In the genomic region with DNA sequence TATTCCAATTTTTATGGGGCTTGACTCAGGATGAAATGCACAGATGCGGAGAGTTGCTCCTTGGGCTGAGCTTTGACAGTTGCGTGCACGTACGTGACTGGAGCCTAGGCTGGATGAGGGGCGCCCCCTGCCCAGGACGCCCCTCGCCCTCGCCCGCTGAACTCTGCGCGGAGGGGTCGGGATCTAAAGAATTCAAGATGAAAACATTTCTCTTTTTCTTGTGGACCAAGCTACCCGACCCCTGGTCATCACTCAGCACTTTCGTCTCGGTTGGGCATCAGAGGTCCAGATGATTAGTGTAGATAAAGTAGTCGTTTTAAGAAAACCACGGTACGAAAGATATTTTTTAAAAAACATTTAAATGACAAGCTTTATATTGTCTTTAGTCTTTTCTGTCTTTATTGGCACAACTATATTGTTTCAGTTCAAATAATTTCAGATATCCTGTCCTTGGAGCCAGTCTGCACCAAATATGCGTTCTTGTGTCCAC, we compare ENCODE assay signal across 8 cellular contexts. TPM values are rescaled to one million over a fixed set of nuclear protein-coding genes. Genes with fewer than 3 reads are reported as not detected.
DNase-seq lines count a peak whose midpoint lies in the region; ATAC-seq and TF ChIP-seq lines count a peak whose summit lies in the region.

No MANE protein-coding gene starts in this region.

- POLR2A ChIA-PET in naive thymus-derived CD8-positive, alpha-beta T cell (lab: Charles Lee): interaction anchor here (0.6 to 1.7 kb wide), 8 partner anchors 20 to 300 kb away, joined by 3 to 8 read pairs (median 4); partner anchors contain the start of genes DZANK1, POLR3F, SEC23B and SMIM26

- peak overlapping the region; percentile 88 to 97 (median 94) for H3K27ac Mint-ChIP-seq in naive thymus-derived CD8-positive, alpha-beta T cell

- no peaks in the 10 kb centered on the region for H3K36me3 Mint-ChIP-seq in naive thymus-derived CD8-positive, alpha-beta T cell

- H3K27ac ChIP-seq in dorsolateral prefrontal cortex: peak overlapping the region in 53 of 59 donors; percentile 42 to 93 (median 80)

- peak in 1 of 56 donors; percentile 9 for TF ChIP-seq CTCF in dorsolateral prefrontal cortex (IDR thresholded peaks at IDR 0.05 in 54 of 56, conservative IDR thresholded peaks at IDR 0.05 in 2 of 56; ENCODE audit: low read depth in 1 of 56, partially characterized antibody in 56 of 56)

- H3K4me3 Mint-ChIP-seq in naive thymus-derived CD8-positive, alpha-beta T cell: peak overlapping the region; percentile 79 to 94 (median 90)

- H3K4me1 Mint-ChIP-seq in naive thymus-derived CD8-positive, alpha-beta T cell: peaks cover 12 to 31% (median 27%) of the 10 kb centered on the region in 4 donors

- DNase-seq in activated CD4-positive, alpha-beta T cell treated with anti-CD3 and anti-CD28 coated beads, Interleukin-2, amount 50 U/mL, for 48 hours: peak; percentile 10 to 26
- no peak for DNase-seq in activated CD4-positive, alpha-beta T cell treated with anti-CD3 and anti-CD28 coated beads, Interleukin-2, amount 50 U/mL, for 4 hours
- peak; percentile 34 for DNase-seq in NCI-H748 (lab: John Stamatoyannopoulos, UW; ENCODE audit: unreplicated experiment)
- peak in 2 of 10 donors; percentile 9 to 50 for DNase-seq in dorsolateral prefrontal cortex
- no peak for DNase-seq in naive thymus-derived CD8-positive, alpha-beta T cell
- DNase-seq in posterior vena cava (ENCODE audit: low spot score): no peak
- DNase-seq in iPS-NIHi7 (ENCODE audit: extremely low spot score): no peak

- no peaks in the 10 kb centered on the region for H3K9me3 Mint-ChIP-seq in naive thymus-derived CD8-positive, alpha-beta T cell

- H3K27me3 ChIP-seq in dorsolateral prefrontal cortex: no peaks in the 10 kb centered on the region

- peak overlapping the region; percentile 55 to 99 (median 87) for H3K4me3 ChIP-seq in dorsolateral prefrontal cortex

- intact Hi-C loops in dorsolateral prefrontal cortex (cut with DNase I): loop anchor here in 1 of 2 donors (5.0 kb wide), 1 partner anchor 81 kb away; the partner anchor contains the start of gene SEC23B
- intact Hi-C loops in posterior vena cava (cut with DNase I): no loop called here

- H3K27me3 Mint-ChIP-seq in naive thymus-derived CD8-positive, alpha-beta T cell: peaks cover 6 to 10% (median 6%) of the 10 kb centered on the region in 5 donors

- ATAC-seq in naive thymus-derived CD8-positive, alpha-beta T cell: no peak
- ATAC-seq in HG03039 (IDR thresholded peaks at IDR 0.05; ENCODE audit: unreplicated experiment): no peak

RNA-seq across cellular contexts. Expression of gene DTD1, which starts 0.7 kb away (rescaled TPM):
- total RNA-seq in dorsolateral prefrontal cortex (10 to 100 TPM; 17.6 to 55.0 (median 34.0) TPM), posterior vena cava (10 to 100 TPM; 21.5 to 23.6 TPM)
- total RNA-seq in naive thymus-derived CD8-positive, alpha-beta T cell: 10 to 100 TPM; 14.5 to 14.6 TPM
- polyA plus RNA-seq in naive thymus-derived CD8-positive, alpha-beta T cell: 10 to 100 TPM; 33.9 to 50.4 (median 45.2) TPM

RNA-seq across cellular contexts. Expression of gene SMIM26, which starts 21.4 kb away (rescaled TPM):
- total RNA-seq in dorsolateral prefrontal cortex: 10 to 100 TPM; 26.9 to 78.9 (median 54.7) TPM
- 10 to 100 TPM; 68.4 to 69.1 TPM for total RNA-seq in naive thymus-derived CD8-positive, alpha-beta T cell
- polyA plus RNA-seq in naive thymus-derived CD8-positive, alpha-beta T cell: 100 to 1,000 TPM; 177 to 230 (median 185) TPM
- total RNA-seq in posterior vena cava: 10 to 100 TPM; 52.9 to 55.4 TPM

Comparison
In these comparisons a context has a peak if more than half of its experiments do, and no peak if none do; other contexts are left out.
1. DNase-seq: peak in activated CD4-positive, alpha-beta T cell treated with anti-CD3 and anti-CD28 coated beads, Interleukin-2, amount 50 U/mL, for 48 hours (2 of 2) and NCI-H748 (single experiment); none in activated CD4-positive, alpha-beta T cell treated with anti-CD3 and anti-CD28 coated beads, Interleukin-2, amount 50 U/mL, for 4 hours (0 of 2), naive thymus-derived CD8-positive, alpha-beta T cell (0 of 10), posterior vena cava (single experiment) and iPS-NIHi7 (single experiment).